In genomic region chrX:129932792-129933321, GRCh38 we compare ENCODE assay signal across 8 cellular contexts. TPM values are rescaled to one million over a fixed set of nuclear protein-coding genes. Genes with fewer than 3 reads are reported as not detected.
DNase-seq lines count a peak whose midpoint lies in the region; TF ChIP-seq lines count a peak whose summit lies in the region.

No MANE protein-coding gene starts in this region.

- peaks cover 51% of the 10 kb centered on the region for H3K27me3 ChIP-seq in H7 (ENCODE audit: control insufficient read depth, insufficient read depth, low read length)
- no peaks in the 10 kb centered on the region for H3K27me3 ChIP-seq in SU-DHL-6 (ENCODE audit: low read length)

- no peaks in the 10 kb centered on the region for H3K9me3 ChIP-seq in SU-DHL-6 (ENCODE audit: insufficient read depth, low read length)

- H4K20me1 ChIP-seq in SU-DHL-6 (ENCODE audit: low read depth, low read length) = no peaks in the 10 kb centered on the region

- H3K27ac ChIP-seq in SU-DHL-6 (ENCODE audit: low read depth, low read length) = no peak overlapping the region

- peaks cover 19% of the 10 kb centered on the region for H3F3A ChIP-seq in SU-DHL-6 (ENCODE audit: insufficient read depth)

- H3K79me2 ChIP-seq in SU-DHL-6 (ENCODE audit: insufficient read depth, low read length) = no peaks in the 10 kb centered on the region

- H2AFZ ChIP-seq in SU-DHL-6 (ENCODE audit: low read depth, low read length, severe bottlenecking) = no peak overlapping the region

- intact Hi-C loops in posterior vena cava (cut with DNase I) = no loop called here

- peak overlapping the region; percentile 36 for H3K4me2 ChIP-seq in SU-DHL-6 (ENCODE audit: low read depth, low read length, poor library complexity, severe bottlenecking)

- peak overlapping the region; percentile 40 for H3K4me3 ChIP-seq in H7 (ENCODE audit: insufficient read depth, low read depth, low read length)
- peak overlapping the region; percentile 43 for H3K4me3 ChIP-seq in SU-DHL-6 (ENCODE audit: insufficient read depth, low read length, poor library complexity, severe bottlenecking)
- peak overlapping the region; percentile 41 for H3K4me3 ChIP-seq in fibroblast of the aortic adventitia (ENCODE audit: low read depth, low read length)

- no peaks in the 10 kb centered on the region for H3K9me2 ChIP-seq in SU-DHL-6 (replicated peaks; ENCODE audit: insufficient read depth, low read length)

- no peak overlapping the region for H3K9ac ChIP-seq in SU-DHL-6 (ENCODE audit: low read length)

- peak; percentile 63 for DNase-seq in ELF-1 (ENCODE audit: low read depth, low spot score)
- DNase-seq in H7 = peak; percentile 80
- no peak for DNase-seq in fibroblast of the aortic adventitia (ENCODE audit: low read depth)
- DNase-seq in posterior vena cava (ENCODE audit: low spot score) = peak; percentile 80
- DNase-seq in ureter (ENCODE audit: low spot score) = no peak
- no peak for DNase-seq in iPS-NIHi7 (ENCODE audit: extremely low spot score)
- no peak for DNase-seq in H4 (ENCODE audit: low spot score)

- H3K36me3 ChIP-seq in H7 (replicated peaks; ENCODE audit: control insufficient read depth, insufficient read depth, low read length) = peaks cover 3% of the 10 kb centered on the region
- no peaks in the 10 kb centered on the region for H3K36me3 ChIP-seq in SU-DHL-6 (ENCODE audit: low read length)

- TF ChIP-seq CTCF in SU-DHL-6 (IDR thresholded peaks at IDR 0.05; ENCODE audit: insufficient read depth, low read length, poor library complexity, severe bottlenecking) (no peak), fibroblast of the aortic adventitia (IDR thresholded peaks at IDR 0.05; ENCODE audit: insufficient read depth, low read length) (no peak)

RNA-seq across cellular contexts. Expression of gene UTP14A, which starts 26.9 kb away (rescaled TPM):
- 16.2 and 16.3 TPM in 2 replicates for total RNA-seq in H7 (2014; rRNA removed; shearing (Covaris generic))
- total RNA-seq in fibroblast of the aortic adventitia (ENCODE audit: low replicate concordance) (19.1 and 34.1 TPM in 2 replicates), posterior vena cava (10 to 100 TPM; 13.2 to 14.3 TPM), ureter (23.3 TPM)
- total RNA-seq in H4 (2014; rRNA removed; shearing (Covaris generic)) = 27.1 and 37.9 TPM in 2 replicates

RNA-seq across cellular contexts. Expression of gene BCORL1, which starts 49.6 kb away (rescaled TPM):
- 2.4 and 2.5 TPM in 2 replicates for total RNA-seq in H7 (2014; rRNA removed; shearing (Covaris generic))
- total RNA-seq in fibroblast of the aortic adventitia (ENCODE audit: low replicate concordance) (0.49 and 1.9 TPM in 2 replicates), posterior vena cava (10 to 100 TPM; 14.8 to 17.7 TPM), ureter (12.6 TPM)
- 0.46 and 1.3 TPM in 2 replicates for total RNA-seq in H4 (2014; rRNA removed; shearing (Covaris generic))

Comparison
In these comparisons a context has a peak if more than half of its experiments do, and no peak if none do; other contexts are left out.
1. DNase-seq: peak in ELF-1 (single experiment), H7 (single experiment) and posterior vena cava (single experiment); none in fibroblast of the aortic adventitia (single experiment), ureter (single experiment), iPS-NIHi7 (single experiment) and H4 (single experiment).
2. Peak in every context shown above with its lines, with median percentiles within 50 percentile points of each other: H3K4me3 ChIP-seq.